ENCODE assay signal across 9 cellular contexts in genomic region chr10:119541046-119541445, GRCh38. TPM values are rescaled to one million over a fixed set of nuclear protein-coding genes. Genes with fewer than 3 reads are reported as not detected.
DNase-seq lines count a peak whose midpoint lies in the region; ATAC-seq, FAIRE-seq and TF ChIP-seq lines count a peak whose summit lies in the region.
"Had no signal": no experiment of that assay in that cellular context is flagged by ENCODE, and none has a peak within 500 bp of the region (broad histone marks: within the 10 kb centered on the region; RNA-seq: fewer than 3 reads in every experiment).

No MANE protein-coding gene starts in this region.

- FAIRE-seq in GM12891 (lab: Jason Lieb, UNC) = peak; percentile 5

- peaks cover 0 to 12% of the 10 kb centered on the region in 2 donors for H3K27me3 ChIP-seq in right lobe of liver

- peaks cover 9% of the 10 kb centered on the region for H3K27me3 Mint-ChIP-seq in T-helper 2 cell treated with Interferon-gamma antibody and Interleukin-4, amounts not matched to agents 5 μg/mL and 100 μg/mL, for 36 hours (ENCODE audit: low read depth)

- TF ChIP-seq CTCF in epithelial cell of proximal tubule (conservative IDR thresholded peaks at IDR 0.05; ENCODE audit: low read depth, low read length) (no peak), right lobe of liver (IDR thresholded peaks at IDR 0.05) (no peak)

- no peak for ATAC-seq in GM21526 (IDR thresholded peaks at IDR 0.05; ENCODE audit: low FRiP score, unreplicated experiment)
- no peak for ATAC-seq in right lobe of liver
- no peak for ATAC-seq in HG02610 (IDR thresholded peaks at IDR 0.05; ENCODE audit: unreplicated experiment)

- H3K27ac Mint-ChIP-seq in T-helper 2 cell treated with Interferon-gamma antibody and Interleukin-4, amounts not matched to agents 5 μg/mL and 100 μg/mL, for 36 hours = peak overlapping the region; percentile 82

- H3K36me3 ChIP-seq in right lobe of liver = no peaks in the 10 kb centered on the region

- no peaks in the 10 kb centered on the region for H3K9me3 ChIP-seq in right lobe of liver

- WGBS in right lobe of liver (ENCODE audit: insufficient coverage, low coverage, low lambda C conversion rate, missing lambda C conversion rate) = 42% methylated on average over 6 of the region's 6 CpGs

- intact Hi-C loops in right lobe of liver (cut with DNase I) = no loop called here

- H3K4me3 Mint-ChIP-seq in T-helper 2 cell treated with Interferon-gamma antibody and Interleukin-4, amounts not matched to agents 5 μg/mL and 100 μg/mL, for 36 hours = peak overlapping the region; percentile 78

- peaks cover 55% of the 10 kb centered on the region for H3K4me1 Mint-ChIP-seq in T-helper 2 cell treated with Interferon-gamma antibody and Interleukin-4, amounts not matched to agents 5 μg/mL and 100 μg/mL, for 36 hours (ENCODE audit: low read depth)

- TF ChIP-seq POLR2A in GM12891 (IDR thresholded peaks at IDR 0.05; ENCODE audit: low read depth, low read length) (no peak), right lobe of liver (IDR thresholded peaks at IDR 0.05) (no peak)

- DNase-seq in GM12891 (ENCODE audit: insufficient read length, low spot score) (no peak), epithelial cell of proximal tubule (ENCODE audit: low read depth) (peak; percentile 16), putamen (ENCODE audit: low spot score) (no peak), right lobe of liver (no peak)
- peak; percentile 32 for DNase-seq in T-helper 2 cell treated with Interferon-gamma antibody and Interleukin-4, amounts not matched to agents 5 μg/mL and 100 μg/mL, for 36 hours (ENCODE audit: low spot score)
- peak; percentile 7 for DNase-seq in stimulated activated CD4-positive, alpha-beta T cell treated with anti-CD3 and anti-CD28 coated beads, Interleukin-2, amount 100 ng/mL, for 4 hours (ENCODE audit: low read depth)
- DNase-seq: NCI-H774 had no signal

- H3K36me3 Mint-ChIP-seq in T-helper 2 cell treated with Interferon-gamma antibody and Interleukin-4, amounts not matched to agents 5 μg/mL and 100 μg/mL, for 36 hours (ENCODE audit: low read depth) = peaks cover 20% of the 10 kb centered on the region

- peaks cover 0 to 16% (median 0%) of the 10 kb centered on the region in 4 donors for H3K4me1 ChIP-seq in right lobe of liver

- H3K9me3 Mint-ChIP-seq in T-helper 2 cell treated with Interferon-gamma antibody and Interleukin-4, amounts not matched to agents 5 μg/mL and 100 μg/mL, for 36 hours = no peaks in the 10 kb centered on the region

- peak overlapping the region; percentile 68 for H3K4me3 ChIP-seq in epithelial cell of proximal tubule (ENCODE audit: low read depth, low read length)
- H3K4me3 ChIP-seq in right lobe of liver = no peak overlapping the region

- no peak overlapping the region for H3K27ac ChIP-seq in right lobe of liver

TF ChIP-seq in GM12891, 5 proteins besides CTCF, POLR2A, EP300 and RAD21:
- TF ChIP-seq PAX5 (IDR thresholded peaks at IDR 0.05; ENCODE audit: insufficient read depth, low read length, severe bottlenecking) = no peak
- TF ChIP-seq TAF1 (IDR thresholded peaks at IDR 0.05; ENCODE audit: low read depth, low read length) = no peak
- TF ChIP-seq POU2F2 (IDR thresholded peaks at IDR 0.05; ENCODE audit: low read depth, low read length) = no peak
- TF ChIP-seq SPI1 (IDR thresholded peaks at IDR 0.05; ENCODE audit: low read depth, low read length) = no peak
- TF ChIP-seq POLR2AphosphoS5 (IDR thresholded peaks at IDR 0.05; ENCODE audit: low read depth, low read length) = no peak

RNA-seq across cellular contexts. Expression of gene RGS10, which starts 1.5 kb away (rescaled TPM):
- 293 TPM for polyA plus RNA-seq in GM12891 (2012; ENCODE audit: low read depth, missing spikeins)
- total RNA-seq in epithelial cell of proximal tubule (85.9 and 95.1 TPM in 2 replicates), right lobe of liver (1 to 10 TPM in 5 of 6 experiments, under 1 TPM in 1; 0.95 to 5.2 (median 3.7) TPM)

RNA-seq across cellular contexts. Expression of gene TIAL1, which starts 55.7 kb away (rescaled TPM):
- polyA plus RNA-seq in GM12891 (2012; ENCODE audit: low read depth, missing spikeins) = 75.6 TPM
- 43.8 and 50.5 TPM in 2 replicates for total RNA-seq in epithelial cell of proximal tubule
- total RNA-seq in right lobe of liver = 10 to 100 TPM; 37.2 to 52.2 (median 46.3) TPM

Comparison
In these comparisons a context has a peak if more than half of its experiments do, and no peak if none do; other contexts are left out.
1. DNase-seq: peak in T-helper 2 cell treated with Interferon-gamma antibody and Interleukin-4, amounts not matched to agents 5 μg/mL and 100 μg/mL, for 36 hours (single experiment), epithelial cell of proximal tubule (single experiment) and stimulated activated CD4-positive, alpha-beta T cell treated with anti-CD3 and anti-CD28 coated beads, Interleukin-2, amount 100 ng/mL, for 4 hours (single experiment); none in GM12891 (single experiment), putamen (single experiment) and right lobe of liver (0 of 3).
2. RNA of gene RGS10, which starts 1.5 kb away (total RNA-seq): 85.9 to 95.1 TPM in epithelial cell of proximal tubule; 0.95 to 5.2 TPM in right lobe of liver; every median in the first group is over 10 times any median in the second.